8 cellular contexts compared by ENCODE assay signal in the genomic region with DNA sequence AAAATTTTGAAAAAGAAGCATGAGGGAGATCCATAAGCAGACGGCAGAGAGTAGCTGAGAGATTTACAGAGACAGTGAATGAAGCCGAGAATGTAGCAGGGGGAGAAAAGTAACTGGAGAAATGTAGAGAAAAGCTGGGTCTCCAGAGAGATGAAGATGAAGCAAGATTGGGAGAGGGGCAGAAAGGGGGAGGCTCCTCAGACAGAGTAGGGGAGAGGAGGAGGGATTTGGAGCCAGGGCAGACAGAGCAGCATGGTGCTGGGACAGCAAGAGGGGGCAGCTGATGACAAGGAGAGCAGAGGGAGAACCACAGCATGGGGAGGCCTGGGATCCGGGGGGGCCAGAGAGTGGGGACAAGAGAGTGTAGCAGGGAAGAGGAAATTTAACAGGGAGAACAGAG. TPM values are rescaled to one million over a fixed set of nuclear protein-coding genes. Genes with fewer than 3 reads are reported as not detected.
DNase-seq lines count a peak whose midpoint lies in the region; ATAC-seq and TF ChIP-seq lines count a peak whose summit lies in the region.

No MANE protein-coding gene starts in this region.

- H3K4me3 Mint-ChIP-seq in activated CD4-positive, alpha-beta memory T cell treated with anti-CD3 and anti-CD28 coated beads, Interleukin-2, amount 10 ng/mL, durations not matched to agents 7 days and 5 days: peak overlapping the region; percentile 94
- H3K4me3 Mint-ChIP-seq in stimulated activated effector memory CD8-positive, alpha-beta T cell treated with anti-CD3 and anti-CD28 coated beads, Interleukin-12 subunit alpha, Interleukin-12 subunit beta, amount 100 ng/mL, for 72 hours: peak overlapping the region; percentile 86

- DNase-seq in DMS79 treated with DMSO at 0.1 percent for 48 hours (lab: John Stamatoyannopoulos, UW) (peak; percentile 8), DMS79 (lab: John Stamatoyannopoulos, UW) (no peak), CD1c-positive myeloid dendritic cell (ENCODE audit: extremely low spot score) (no peak), inferior parietal cortex (ENCODE audit: extremely low spot score) (no peak), GM20000 (ENCODE audit: low spot score) (no peak)
- DNase-seq in activated CD4-positive, alpha-beta memory T cell treated with anti-CD3 and anti-CD28 coated beads, Interleukin-2, amount 10 ng/mL, durations not matched to agents 7 days and 5 days: no peak
- DNase-seq in stimulated activated effector memory CD8-positive, alpha-beta T cell treated with anti-CD3 and anti-CD28 coated beads, Interleukin-12 subunit alpha, Interleukin-12 subunit beta, amount 100 ng/mL, for 72 hours (ENCODE audit: low spot score in 2 of 2): no peak

- H3K27ac Mint-ChIP-seq in activated CD4-positive, alpha-beta memory T cell treated with anti-CD3 and anti-CD28 coated beads, Interleukin-2, amount 10 ng/mL, durations not matched to agents 7 days and 5 days: peak overlapping the region; percentile 87
- peak overlapping the region; percentile 96 for H3K27ac Mint-ChIP-seq in stimulated activated effector memory CD8-positive, alpha-beta T cell treated with anti-CD3 and anti-CD28 coated beads, Interleukin-12 subunit alpha, Interleukin-12 subunit beta, amount 100 ng/mL, for 72 hours

- H3K36me3 ChIP-seq in iPS-18a (ENCODE audit: control insufficient read depth, low read depth, low read length): no peaks in the 10 kb centered on the region

- peaks cover 54% of the 10 kb centered on the region for H3K9me3 Mint-ChIP-seq in activated CD4-positive, alpha-beta memory T cell treated with anti-CD3 and anti-CD28 coated beads, Interleukin-2, amount 10 ng/mL, durations not matched to agents 7 days and 5 days
- peaks cover 20% of the 10 kb centered on the region for H3K9me3 Mint-ChIP-seq in stimulated activated effector memory CD8-positive, alpha-beta T cell treated with anti-CD3 and anti-CD28 coated beads, Interleukin-12 subunit alpha, Interleukin-12 subunit beta, amount 100 ng/mL, for 72 hours

- peak overlapping the region; percentile 97 for H3K9ac ChIP-seq in iPS-18a (ENCODE audit: low read length)

- peaks cover 15% of the 10 kb centered on the region for H3K4me1 Mint-ChIP-seq in activated CD4-positive, alpha-beta memory T cell treated with anti-CD3 and anti-CD28 coated beads, Interleukin-2, amount 10 ng/mL, durations not matched to agents 7 days and 5 days
- H3K4me1 Mint-ChIP-seq in stimulated activated effector memory CD8-positive, alpha-beta T cell treated with anti-CD3 and anti-CD28 coated beads, Interleukin-12 subunit alpha, Interleukin-12 subunit beta, amount 100 ng/mL, for 72 hours: peaks cover 11% of the 10 kb centered on the region

- no peaks in the 10 kb centered on the region for H3K27me3 ChIP-seq in iPS-18a (ENCODE audit: control insufficient read depth, insufficient read depth, low read length)

- TF ChIP-seq CTCF in GM20000 (IDR thresholded peaks at IDR 0.05; ENCODE audit: extremely low read depth, missing control alignments): no peak

- H3K9me3 ChIP-seq in iPS-18a (ENCODE audit: control insufficient read depth, low read depth, low read length): peaks cover 14% of the 10 kb centered on the region

- CTCF ChIA-PET in activated CD4-positive, alpha-beta memory T cell treated with anti-CD3 and anti-CD28 coated beads, Interleukin-2, amount 10 ng/mL, durations not matched to agents 7 days and 5 days (lab: Charles Lee): no interaction called here

- H3K36me3 Mint-ChIP-seq in activated CD4-positive, alpha-beta memory T cell treated with anti-CD3 and anti-CD28 coated beads, Interleukin-2, amount 10 ng/mL, durations not matched to agents 7 days and 5 days (ENCODE audit: low read depth): peaks cover 40% of the 10 kb centered on the region
- peaks cover 9% of the 10 kb centered on the region for H3K36me3 Mint-ChIP-seq in stimulated activated effector memory CD8-positive, alpha-beta T cell treated with anti-CD3 and anti-CD28 coated beads, Interleukin-12 subunit alpha, Interleukin-12 subunit beta, amount 100 ng/mL, for 72 hours

- no peaks in the 10 kb centered on the region for H3K27me3 Mint-ChIP-seq in activated CD4-positive, alpha-beta memory T cell treated with anti-CD3 and anti-CD28 coated beads, Interleukin-2, amount 10 ng/mL, durations not matched to agents 7 days and 5 days

- H3K4me1 ChIP-seq in iPS-18a (ENCODE audit: control insufficient read depth, low read depth, low read length): no peaks in the 10 kb centered on the region

- peak overlapping the region; percentile 95 for H3K4me3 ChIP-seq in iPS-18a (ENCODE audit: low read length)

- H3K27ac ChIP-seq in iPS-18a (ENCODE audit: low read length): peak overlapping the region; percentile 75

- peak; percentile 6 for ATAC-seq in stimulated activated effector memory CD8-positive, alpha-beta T cell treated with anti-CD3 and anti-CD28 coated beads, Interleukin-12 subunit alpha, Interleukin-12 subunit beta, amount 100 ng/mL, for 72 hours

- POLR2A ChIA-PET in activated CD4-positive, alpha-beta memory T cell treated with anti-CD3 and anti-CD28 coated beads, Interleukin-2, amount 10 ng/mL, durations not matched to agents 7 days and 5 days (lab: Charles Lee): interaction anchor here (0.5 to 1.5 kb wide), 4 partner anchors 8 to 301 kb away, joined by 3 to 4 read pairs (median 3); a partner anchor contains a TSS

RNA-seq across cellular contexts. Expression of a gene that starts 0.9 kb away (rescaled TPM):
- total RNA-seq in activated CD4-positive, alpha-beta memory T cell treated with anti-CD3 and anti-CD28 coated beads, Interleukin-2, amount 10 ng/mL, durations not matched to agents 7 days and 5 days: 1 to 10 TPM; 1.2 to 1.4 TPM

RNA-seq across cellular contexts. Expression of a gene that starts 32.7 kb away (rescaled TPM):
- 10 to 100 TPM; 15.5 to 15.9 TPM for total RNA-seq in activated CD4-positive, alpha-beta memory T cell treated with anti-CD3 and anti-CD28 coated beads, Interleukin-2, amount 10 ng/mL, durations not matched to agents 7 days and 5 days

RNA-seq across cellular contexts. Expression of a gene that starts 40.0 kb away (rescaled TPM):
- 10 to 100 TPM; 12.4 to 14.0 TPM for total RNA-seq in activated CD4-positive, alpha-beta memory T cell treated with anti-CD3 and anti-CD28 coated beads, Interleukin-2, amount 10 ng/mL, durations not matched to agents 7 days and 5 days
